In the genomic region with DNA sequence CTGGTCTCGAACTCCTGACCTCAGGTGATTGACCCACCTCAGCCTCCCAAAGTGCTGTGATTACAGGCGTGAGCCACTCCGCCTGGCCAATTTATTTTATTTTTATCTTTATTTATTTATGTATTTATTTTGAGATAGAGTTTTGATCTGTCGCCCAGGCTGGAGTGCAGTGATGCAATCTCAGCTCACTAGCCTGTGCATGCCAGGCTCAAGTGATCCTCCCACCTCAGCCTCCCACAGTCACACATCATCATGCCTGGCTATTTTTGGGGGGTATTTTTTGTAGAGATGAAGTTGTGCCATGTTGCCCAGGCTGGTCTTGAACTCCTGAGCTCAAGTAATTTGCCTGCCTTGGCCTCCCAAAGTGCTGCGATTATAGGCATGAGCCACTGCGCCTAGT, we compare ENCODE assay signal across 2 cellular contexts. TPM values are rescaled to one million over a fixed set of nuclear protein-coding genes. Genes with fewer than 3 reads are reported as not detected.
"Had no signal": no experiment of that assay in that cellular context is flagged by ENCODE, and none has a peak within 500 bp of the region (broad histone marks: within the 10 kb centered on the region; RNA-seq: fewer than 3 reads in every experiment).

No MANE protein-coding gene starts in this region.

RNA-seq across cellular contexts. Expression of a gene that starts 14.8 kb away (rescaled TPM):
- total RNA-seq: NCI-H460, PC-9 had no signal
